Comparison of ENCODE assay signal across 3 cellular contexts in the genomic region with DNA sequence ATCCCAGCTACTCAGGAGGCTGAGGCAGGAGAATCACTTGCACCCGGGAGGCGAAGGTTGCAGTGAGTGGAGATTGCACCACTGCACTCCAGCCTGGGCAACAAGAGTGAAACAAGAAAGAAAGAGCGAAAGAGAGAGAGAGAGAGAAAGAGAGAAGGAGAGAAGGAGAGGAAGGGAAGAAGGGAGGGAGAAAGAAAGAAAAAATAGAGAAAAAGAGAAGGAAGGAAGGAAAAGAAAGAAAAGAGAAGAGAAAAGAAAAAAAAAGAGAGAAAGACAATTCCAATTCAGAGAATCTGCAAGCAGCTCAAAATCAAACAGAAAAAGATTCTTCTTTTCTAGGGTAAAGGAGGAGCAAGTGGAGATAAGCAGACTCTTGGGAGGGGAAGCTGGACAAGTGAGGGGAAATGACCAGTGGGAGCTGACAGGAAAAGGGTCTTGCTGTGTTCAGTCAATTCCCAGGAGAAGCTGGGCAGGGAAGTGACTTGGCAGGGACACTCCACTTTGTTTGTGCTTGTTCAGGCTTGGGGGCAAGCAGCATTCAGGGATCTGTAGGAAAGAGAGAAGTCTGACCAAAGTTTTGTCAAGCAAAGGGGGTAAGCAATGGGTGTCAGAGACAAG.
TF ChIP-seq lines count a peak whose summit lies in the region.

No MANE protein-coding gene starts in this region.

TF ChIP-seq in SK-N-SH, 30 proteins besides CTCF, POLR2A, EP300 and RAD21:
- no peak for TF ChIP-seq RFX5 (IDR thresholded peaks at IDR 0.05; ENCODE audit: low read length)

TF ChIP-seq in SK-N-SH treated with all-trans-retinoic acid at 6 μM for 48 hours, 23 proteins besides CTCF, POLR2A, EP300 and RAD21:
- no peak for TF ChIP-seq ESRRG (CRISPR knock-in tag; IDR thresholded peaks at IDR 0.05)
- TF ChIP-seq, protein P1, sequence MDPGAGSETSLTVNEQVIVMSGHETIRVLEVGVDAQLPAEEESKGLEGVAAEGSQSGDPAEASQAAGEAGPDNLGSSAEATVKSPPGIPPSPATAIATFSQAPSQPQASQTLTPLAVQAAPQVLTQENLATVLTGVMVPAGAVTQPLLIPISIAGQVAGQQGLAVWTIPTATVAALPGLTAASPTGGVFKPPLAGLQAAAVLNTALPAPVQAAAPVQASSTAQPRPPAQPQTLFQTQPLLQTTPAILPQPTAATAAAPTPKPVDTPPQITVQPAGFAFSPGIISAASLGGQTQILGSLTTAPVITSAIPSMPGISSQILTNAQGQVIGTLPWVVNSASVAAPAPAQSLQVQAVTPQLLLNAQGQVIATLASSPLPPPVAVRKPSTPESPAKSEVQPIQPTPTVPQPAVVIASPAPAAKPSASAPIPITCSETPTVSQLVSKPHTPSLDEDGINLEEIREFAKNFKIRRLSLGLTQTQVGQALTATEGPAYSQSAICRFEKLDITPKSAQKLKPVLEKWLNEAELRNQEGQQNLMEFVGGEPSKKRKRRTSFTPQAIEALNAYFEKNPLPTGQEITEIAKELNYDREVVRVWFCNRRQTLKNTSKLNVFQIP (CRISPR knock-in tag; IDR thresholded peaks at IDR 0.05; ENCODE audit: borderline replicate concordance, low read depth): no peak

TF ChIP-seq in IMR-90, 13 proteins besides CTCF, POLR2A, EP300 and RAD21:
- no peak for TF ChIP-seq CHD1 (IDR thresholded peaks at IDR 0.05; ENCODE audit: low read depth, low read length)
- TF ChIP-seq, protein P2, sequence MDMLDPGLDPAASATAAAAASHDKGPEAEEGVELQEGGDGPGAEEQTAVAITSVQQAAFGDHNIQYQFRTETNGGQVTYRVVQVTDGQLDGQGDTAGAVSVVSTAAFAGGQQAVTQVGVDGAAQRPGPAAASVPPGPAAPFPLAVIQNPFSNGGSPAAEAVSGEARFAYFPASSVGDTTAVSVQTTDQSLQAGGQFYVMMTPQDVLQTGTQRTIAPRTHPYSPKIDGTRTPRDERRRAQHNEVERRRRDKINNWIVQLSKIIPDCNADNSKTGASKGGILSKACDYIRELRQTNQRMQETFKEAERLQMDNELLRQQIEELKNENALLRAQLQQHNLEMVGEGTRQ (IDR thresholded peaks at IDR 0.05; ENCODE audit: low read depth, low read length): no peak
- TF ChIP-seq BHLHE40 (IDR thresholded peaks at IDR 0.05; ENCODE audit: low read depth, low read length): no peak
- no peak for TF ChIP-seq CEBPB (IDR thresholded peaks at IDR 0.05; ENCODE audit: low read depth, low read length)
- no peak for TF ChIP-seq RCOR1 (IDR thresholded peaks at IDR 0.05; ENCODE audit: insufficient replicate concordance, low read length)
- no peak for TF ChIP-seq MAZ (IDR thresholded peaks at IDR 0.05; ENCODE audit: borderline replicate concordance, low read depth, low read length)
